Comparison of ENCODE assay signal across 11 cellular contexts in genomic region chrY:16071957-16072356, GRCh38.
"Had no signal": no experiment of that assay in that cellular context is flagged by ENCODE, and none has a peak within 500 bp of the region (broad histone marks: within the 10 kb centered on the region; RNA-seq: fewer than 3 reads in every experiment).

No MANE protein-coding gene starts in this region.

- H3K4me3 ChIP-seq: GM23248, GM23338, HAP-1 had no signal

- ATAC-seq: GM23338, HCT116 had no signal

- FAIRE-seq: H1, H54 had no signal

- H3K4me1 ChIP-seq: HAP-1 had no signal

- H3K4me3 Mint-ChIP-seq: GM23338, H9, HFFc6 had no signal

- H3K4me2 ChIP-seq: GM23338 had no signal

- H3K27ac Mint-ChIP-seq: GM23338, H9, HFFc6 had no signal

- H3K9ac ChIP-seq: GM23248 had no signal

- H3K4me1 Mint-ChIP-seq: GM23338, H9 had no signal

- H2AFZ ChIP-seq: GM23248, GM23338 had no signal

- H3K9me3 ChIP-seq: HAP-1 had no signal

- H3K27ac ChIP-seq: GM23248 had no signal

- H3K9me3 Mint-ChIP-seq: H9 had no signal

- DNase-seq: GM23248, GOT3, H7, H9, HCEC 1CT, HFFc6 had no signal

- H3K36me3 ChIP-seq: HAP-1 had no signal
